ENCODE assay signal across 1 cellular context in the genomic region with DNA sequence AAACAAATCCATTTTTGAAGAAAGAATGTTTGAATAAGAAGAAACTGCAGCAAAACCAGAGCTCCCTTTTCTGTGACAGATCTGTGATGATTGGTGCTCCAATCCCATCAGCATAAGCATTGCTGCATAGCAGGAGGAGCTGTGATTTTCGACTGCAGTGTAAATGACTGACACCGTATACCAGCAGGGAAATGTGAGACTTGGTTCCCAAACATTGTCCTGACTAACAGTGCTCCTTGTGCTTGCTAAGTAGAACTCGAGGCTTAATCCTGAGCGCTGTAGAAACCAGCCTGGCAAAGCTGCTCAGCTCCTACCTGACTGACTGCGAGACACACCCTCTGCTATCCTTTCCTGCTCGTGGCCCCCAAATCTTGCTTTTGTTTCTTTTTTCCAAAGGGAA.
TF ChIP-seq lines count a peak whose summit lies in the region.

No MANE protein-coding gene starts in this region.

TF ChIP-seq in H1, 55 proteins besides CTCF, POLR2A, EP300 and RAD21:
- TF ChIP-seq, protein P1, sequence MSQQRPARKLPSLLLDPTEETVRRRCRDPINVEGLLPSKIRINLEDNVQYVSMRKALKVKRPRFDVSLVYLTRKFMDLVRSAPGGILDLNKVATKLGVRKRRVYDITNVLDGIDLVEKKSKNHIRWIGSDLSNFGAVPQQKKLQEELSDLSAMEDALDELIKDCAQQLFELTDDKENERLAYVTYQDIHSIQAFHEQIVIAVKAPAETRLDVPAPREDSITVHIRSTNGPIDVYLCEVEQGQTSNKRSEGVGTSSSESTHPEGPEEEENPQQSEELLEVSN (IDR thresholded peaks at IDR 0.05): no peak
- no peak for TF ChIP-seq GTF2F1 (IDR thresholded peaks at IDR 0.05; ENCODE audit: borderline replicate concordance, low read depth, low read length)
- no peak for TF ChIP-seq SRF (IDR thresholded peaks at IDR 0.05; ENCODE audit: low read depth, low read length)
- TF ChIP-seq CREB1 (IDR thresholded peaks at IDR 0.05): no peak
- TF ChIP-seq CBX5 (IDR thresholded peaks at IDR 0.05; ENCODE audit: low read depth, low read length): no peak
- TF ChIP-seq KDM1A (IDR thresholded peaks at IDR 0.05; ENCODE audit: borderline replicate concordance, low read length): no peak
- TF ChIP-seq CTBP2 (IDR thresholded peaks at IDR 0.05; ENCODE audit: borderline replicate concordance, insufficient read depth, insufficient read length, low read length): no peak
- no peak for TF ChIP-seq GABPA (IDR thresholded peaks at IDR 0.05; ENCODE audit: borderline replicate concordance, insufficient read depth, low read length)
- TF ChIP-seq RFX5 (IDR thresholded peaks at IDR 0.05; ENCODE audit: borderline replicate concordance, low read depth, low read length): no peak
- TF ChIP-seq NANOG (IDR thresholded peaks at IDR 0.05; ENCODE audit: insufficient read depth, low read depth, low read length, poor library complexity, severe bottlenecking): no peak
- no peak for TF ChIP-seq EZH2 (IDR thresholded peaks at IDR 0.05; ENCODE audit: low read depth, low read length, severe bottlenecking)
- TF ChIP-seq TBP (IDR thresholded peaks at IDR 0.05; ENCODE audit: low read depth, low read length): no peak
- TF ChIP-seq SP2 (IDR thresholded peaks at IDR 0.05; ENCODE audit: low read length): no peak
- no peak for TF ChIP-seq SUZ12 (IDR thresholded peaks at IDR 0.05; ENCODE audit: low read length)
- no peak for TF ChIP-seq JUN (IDR thresholded peaks at IDR 0.05; ENCODE audit: low read depth, low read length)
- no peak for TF ChIP-seq SAP30 (IDR thresholded peaks at IDR 0.05; ENCODE audit: insufficient read depth, insufficient replicate concordance, low read length)
- no peak for TF ChIP-seq MAX (IDR thresholded peaks at IDR 0.05)
- TF ChIP-seq SP4 (IDR thresholded peaks at IDR 0.05; ENCODE audit: low read length): no peak
- TF ChIP-seq KDM5A (IDR thresholded peaks at IDR 0.05; ENCODE audit: low read length): no peak
